In the genomic region with DNA sequence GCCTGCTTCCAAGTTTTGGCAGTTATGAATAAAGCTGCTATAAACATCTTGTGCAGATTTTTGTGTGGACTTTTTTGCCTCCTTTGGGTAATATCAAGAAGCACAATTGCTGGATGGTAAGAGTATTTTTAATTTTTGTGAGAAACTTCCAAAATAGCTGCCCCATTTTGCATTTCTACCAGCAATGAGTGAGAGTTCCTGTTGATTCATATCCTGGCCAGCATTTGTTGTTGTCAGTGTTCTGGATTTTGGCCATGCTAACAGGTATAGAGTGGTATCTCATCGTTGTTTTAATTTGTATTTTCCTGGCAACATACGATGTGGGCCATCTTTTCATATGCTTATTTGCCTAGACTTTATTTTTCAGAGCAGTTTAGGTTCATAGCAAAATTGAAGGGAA, we compare ENCODE assay signal across 20 cellular contexts.
"Had no signal": no experiment of that assay in that cellular context is flagged by ENCODE, and none has a peak within 500 bp of the region (broad histone marks: within the 10 kb centered on the region; RNA-seq: fewer than 3 reads in every experiment).

No MANE protein-coding gene starts in this region.

- DNase-seq: effector memory CD4-positive, alpha-beta T cell; esophagus squamous epithelium; foreskin fibroblast; kidney; left cardiac atrium; left ventricle myocardium inferior; lower lobe of right lung; mesendoderm; naive B cell; psoas muscle; retina; right lobe of liver; stimulated activated CD4-positive, alpha-beta T cell treated with anti-CD3 and anti-CD28 coated beads, Interleukin-4, amount 100 ng/mL, for 24 hours; stimulated activated naive B cell treated with anti-CD40 and anti-IgM and Interleukin-4, amounts not matched to agents 10 μg/mL and 1 μg/mL and 100 μg/mL, for 72 hours; stimulated activated naive CD8-positive, alpha-beta T cell treated with anti-CD3 and anti-CD28 coated beads, Interleukin-15, amount 100 ng/mL, for 72 hours; testis; transverse colon had no signal

- H3K4me3 Mint-ChIP-seq: naive B cell; nephron; stimulated activated naive B cell treated with anti-CD40 and anti-IgM and Interleukin-4, amounts not matched to agents 10 μg/mL and 1 μg/mL and 100 μg/mL, for 72 hours; stimulated activated naive CD8-positive, alpha-beta T cell treated with anti-CD3 and anti-CD28 coated beads, Interleukin-15, amount 100 ng/mL, for 72 hours had no signal

- H3K27ac Mint-ChIP-seq: nephron; stimulated activated naive B cell treated with anti-CD40 and anti-IgM and Interleukin-4, amounts not matched to agents 10 μg/mL and 1 μg/mL and 100 μg/mL, for 72 hours; stimulated activated naive CD8-positive, alpha-beta T cell treated with anti-CD3 and anti-CD28 coated beads, Interleukin-15, amount 100 ng/mL, for 72 hours had no signal

- ATAC-seq: gastroesophageal sphincter; lower lobe of right lung; psoas muscle; right lobe of liver; stimulated activated naive B cell treated with anti-CD40 and anti-IgM and Interleukin-4, amounts not matched to agents 10 μg/mL and 1 μg/mL and 100 μg/mL, for 72 hours; stimulated activated naive CD8-positive, alpha-beta T cell treated with anti-CD3 and anti-CD28 coated beads, Interleukin-15, amount 100 ng/mL, for 72 hours had no signal

- H3K9me3 Mint-ChIP-seq: nephron; stimulated activated naive B cell treated with anti-CD40 and anti-IgM and Interleukin-4, amounts not matched to agents 10 μg/mL and 1 μg/mL and 100 μg/mL, for 72 hours; stimulated activated naive CD8-positive, alpha-beta T cell treated with anti-CD3 and anti-CD28 coated beads, Interleukin-15, amount 100 ng/mL, for 72 hours had no signal

- H3K27me3 Mint-ChIP-seq: naive B cell; stimulated activated naive B cell treated with anti-CD40 and anti-IgM and Interleukin-4, amounts not matched to agents 10 μg/mL and 1 μg/mL and 100 μg/mL, for 72 hours; stimulated activated naive CD8-positive, alpha-beta T cell treated with anti-CD3 and anti-CD28 coated beads, Interleukin-15, amount 100 ng/mL, for 72 hours had no signal

- H3K4me1 Mint-ChIP-seq: nephron had no signal

- FAIRE-seq: endometrium, kidney had no signal
